ENCODE assay signal across 9 cellular contexts in genomic region chr12:68240079-68240478, GRCh38. TPM values are rescaled to one million over a fixed set of nuclear protein-coding genes. Genes with fewer than 3 reads are reported as not detected.
A peak's percentile ranks its signal among the peaks of the same experiment; 100 is the strongest.
DNase-seq lines count a peak whose midpoint lies in the region; FAIRE-seq and TF ChIP-seq lines count a peak whose summit lies in the region.
"Had no signal": no experiment of that assay in that cellular context is flagged by ENCODE, and none has a peak within 500 bp of the region (broad histone marks: within the 10 kb centered on the region; RNA-seq: fewer than 3 reads in every experiment).

No MANE protein-coding gene starts in this region.

- CTCF ChIA-PET in OCI-LY7 (lab: Charles Lee; ENCODE audit: unreplicated experiment) = no interaction called here

- no peak overlapping the region for H3K4me2 ChIP-seq in OCI-LY7 (ENCODE audit: low read length)

- H3K27ac ChIP-seq in esophagus muscularis mucosa (replicated peaks in 1 of 4) (peak overlapping the region in 3 of 4 donors; percentile 42 to 55 (median 42)), OCI-LY7 (ENCODE audit: low read depth, low read length, poor library complexity, severe bottlenecking) (no peak overlapping the region)

- WGBS in esophagus muscularis mucosa = 43% methylated on average over 1 of the region's 1 CpG

- FAIRE-seq in GM19239 (lab: Jason Lieb, UNC) (peak; percentile 47), D721Med (lab: Jason Lieb, UNC) (no peak)

- H3K36me3 ChIP-seq in esophagus muscularis mucosa (no peaks in the 10 kb centered on the region), OCI-LY7 (ENCODE audit: insufficient read depth, low read length) (no peaks in the 10 kb centered on the region)

- H3K79me2 ChIP-seq in OCI-LY7 (ENCODE audit: insufficient read depth, low read depth, low read length) = no peaks in the 10 kb centered on the region

- H4K20me1 ChIP-seq in OCI-LY7 (ENCODE audit: insufficient read depth, low read length) = no peaks in the 10 kb centered on the region

- DNase-seq in GM19239 (ENCODE audit: insufficient read length, low spot score) (no peak), RPMI7951 (ENCODE audit: low read depth) (peak; percentile 81), esophagus muscularis mucosa (ENCODE audit: extremely low spot score) (no peak), retinal pigment epithelial cell (ENCODE audit: low read depth) (peak; percentile 52), NCI-H510A treated with DMSO at 0.1 percent for 48 hours (lab: John Stamatoyannopoulos, UW) (no peak), OCI-LY7 (ENCODE audit: low spot score) (no peak), D721Med (ENCODE audit: insufficient read length, low spot score) (no peak)
- DNase-seq: activated T-cell treated with anti-CD3 and anti-CD28 coated beads, Interleukin-2, amount 50 U/mL, for 72 hours; stimulated activated CD4-positive, alpha-beta T cell treated with anti-CD3 and anti-CD28 coated beads, Interleukin-4, amount 100 ng/mL, for 24 hours had no signal

- intact Hi-C loops in esophagus muscularis mucosa (cut with DNase I) (no loop called here), OCI-LY7 (cut with micrococcal nuclease; ENCODE audit: unreplicated experiment) (no loop called here)

- H3K9me2 ChIP-seq in OCI-LY7 (ENCODE audit: insufficient read depth, low read length) = no peaks in the 10 kb centered on the region

- POLR2A ChIA-PET in OCI-LY7 (lab: Charles Lee) = no interaction called here

- no peaks in the 10 kb centered on the region for H3K9me3 ChIP-seq in esophagus muscularis mucosa
- H3K9me3 ChIP-seq in OCI-LY7 (ENCODE audit: low read length) = no peaks in the 10 kb centered on the region

- no peak overlapping the region for H2AFZ ChIP-seq in OCI-LY7 (ENCODE audit: low read length)

- no peak overlapping the region for H3K4me3 ChIP-seq in esophagus muscularis mucosa
- H3K4me3 ChIP-seq in retinal pigment epithelial cell (ENCODE audit: low read length) = no peak overlapping the region
- H3K4me3 ChIP-seq in OCI-LY7 (ENCODE audit: low read depth, low read length, poor library complexity, severe bottlenecking) = no peak overlapping the region

- no TSS peak for BruUV-seq in OCI-LY7 (replicated peaks; lab: Mats Ljungman, UMichigan)

- TF ChIP-seq POLR2A in esophagus muscularis mucosa (IDR thresholded peaks at IDR 0.05; ENCODE audit: low read depth) = no peak

- H3K4me1 ChIP-seq in esophagus muscularis mucosa (peaks cover 13 to 47% (median 37%) of the 10 kb centered on the region in 4 donors), OCI-LY7 (ENCODE audit: insufficient read depth, low read length, poor library complexity, severe bottlenecking) (peaks cover 30% of the 10 kb centered on the region)

- no peak for TF ChIP-seq CTCF in esophagus muscularis mucosa (IDR thresholded peaks at IDR 0.05)
- no peak for TF ChIP-seq CTCF in retinal pigment epithelial cell (conservative IDR thresholded peaks at IDR 0.05; ENCODE audit: low read depth, low read length)
- TF ChIP-seq CTCF in OCI-LY7 (conservative IDR thresholded peaks at IDR 0.05; ENCODE audit: low read length) = no peak
- TF ChIP-seq CTCF in D721Med (IDR thresholded peaks at IDR 0.05; ENCODE audit: insufficient read depth, missing control alignments) = no peak

- no peaks in the 10 kb centered on the region for H3K27me3 ChIP-seq in esophagus muscularis mucosa

- TF ChIP-seq EP300 in esophagus muscularis mucosa (IDR thresholded peaks at IDR 0.05) = no peak

RNA-seq across cellular contexts. Expression of gene IL22, which starts 13.3 kb away (rescaled TPM):
- total RNA-seq in RPMI7951 (2014; rRNA removed; shearing (Covaris generic)) = not detected in 2 replicates
- total RNA-seq in esophagus muscularis mucosa = not detected
- not detected in 2 replicates for total RNA-seq in OCI-LY7 (2014; rRNA removed; shearing (Covaris generic))
- total RNA-seq in OCI-LY7 (2022) = not detected in 2 replicates

RNA-seq across cellular contexts. Expression of gene IL26, which starts 14.5 kb away (rescaled TPM):
- total RNA-seq in RPMI7951 (2014; rRNA removed; shearing (Covaris generic)) = not detected in 2 replicates
- total RNA-seq in esophagus muscularis mucosa = not detected
- not detected in 2 replicates for total RNA-seq in OCI-LY7 (2014; rRNA removed; shearing (Covaris generic))
- total RNA-seq in OCI-LY7 (2022) = not detected in 2 replicates

Comparison
In these comparisons a context has a peak if more than half of its experiments do, and no peak if none do; other contexts are left out.
1. DNase-seq: peak in RPMI7951 (single experiment) and retinal pigment epithelial cell (single experiment); none in GM19239 (single experiment), esophagus muscularis mucosa (single experiment), NCI-H510A treated with DMSO at 0.1 percent for 48 hours (single experiment), OCI-LY7 (single experiment) and D721Med (single experiment).